Comparison of ENCODE assay signal across 1 cellular context in the genomic region with DNA sequence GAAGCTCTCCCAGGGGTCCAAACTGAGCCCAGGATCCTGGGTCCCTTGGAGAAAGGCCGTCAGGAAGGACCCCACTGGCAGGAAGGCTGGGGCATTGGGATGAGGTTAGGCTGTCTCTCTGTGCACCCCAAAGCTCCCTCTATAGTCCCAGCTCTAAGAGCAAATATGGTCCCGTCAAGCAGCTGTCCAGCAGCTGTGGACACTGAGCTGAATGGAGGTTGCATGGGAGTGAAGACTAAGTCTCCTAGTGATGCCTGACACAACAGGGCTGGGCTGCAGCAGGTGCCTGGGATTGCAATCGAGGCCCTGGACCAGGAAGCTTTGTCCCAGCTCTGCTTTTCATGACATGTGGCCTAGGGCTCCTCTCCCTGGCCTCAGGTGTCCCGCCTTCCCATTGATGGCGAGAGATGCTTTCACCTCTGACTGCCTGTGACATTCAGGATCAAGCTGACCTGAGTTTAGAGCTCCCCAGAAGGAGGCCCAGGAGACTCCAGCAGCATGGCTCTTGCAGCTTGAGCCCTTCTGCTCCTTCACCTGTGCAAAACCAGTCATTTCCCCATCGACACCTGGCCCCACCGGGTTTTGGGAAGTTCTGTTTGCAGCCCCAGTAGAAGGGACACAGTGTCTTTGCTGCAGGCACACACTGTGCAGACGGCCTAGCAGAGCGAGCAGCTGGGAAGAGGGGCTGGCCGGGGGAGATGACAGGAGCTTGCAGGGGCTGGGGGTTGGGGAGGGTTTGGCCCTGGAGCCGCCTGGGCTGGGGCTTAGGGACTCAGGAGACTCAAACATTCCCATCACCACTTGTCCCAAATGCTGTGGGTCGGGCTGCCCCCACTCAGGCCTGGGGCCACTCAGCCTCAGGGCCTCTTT.
TF ChIP-seq lines count a peak whose summit lies in the region.

No MANE protein-coding gene starts in this region.

TF ChIP-seq in K562, 482 proteins besides CTCF, POLR2A, EP300 and RAD21 (continued from another document):
- TF ChIP-seq, protein P1, sequence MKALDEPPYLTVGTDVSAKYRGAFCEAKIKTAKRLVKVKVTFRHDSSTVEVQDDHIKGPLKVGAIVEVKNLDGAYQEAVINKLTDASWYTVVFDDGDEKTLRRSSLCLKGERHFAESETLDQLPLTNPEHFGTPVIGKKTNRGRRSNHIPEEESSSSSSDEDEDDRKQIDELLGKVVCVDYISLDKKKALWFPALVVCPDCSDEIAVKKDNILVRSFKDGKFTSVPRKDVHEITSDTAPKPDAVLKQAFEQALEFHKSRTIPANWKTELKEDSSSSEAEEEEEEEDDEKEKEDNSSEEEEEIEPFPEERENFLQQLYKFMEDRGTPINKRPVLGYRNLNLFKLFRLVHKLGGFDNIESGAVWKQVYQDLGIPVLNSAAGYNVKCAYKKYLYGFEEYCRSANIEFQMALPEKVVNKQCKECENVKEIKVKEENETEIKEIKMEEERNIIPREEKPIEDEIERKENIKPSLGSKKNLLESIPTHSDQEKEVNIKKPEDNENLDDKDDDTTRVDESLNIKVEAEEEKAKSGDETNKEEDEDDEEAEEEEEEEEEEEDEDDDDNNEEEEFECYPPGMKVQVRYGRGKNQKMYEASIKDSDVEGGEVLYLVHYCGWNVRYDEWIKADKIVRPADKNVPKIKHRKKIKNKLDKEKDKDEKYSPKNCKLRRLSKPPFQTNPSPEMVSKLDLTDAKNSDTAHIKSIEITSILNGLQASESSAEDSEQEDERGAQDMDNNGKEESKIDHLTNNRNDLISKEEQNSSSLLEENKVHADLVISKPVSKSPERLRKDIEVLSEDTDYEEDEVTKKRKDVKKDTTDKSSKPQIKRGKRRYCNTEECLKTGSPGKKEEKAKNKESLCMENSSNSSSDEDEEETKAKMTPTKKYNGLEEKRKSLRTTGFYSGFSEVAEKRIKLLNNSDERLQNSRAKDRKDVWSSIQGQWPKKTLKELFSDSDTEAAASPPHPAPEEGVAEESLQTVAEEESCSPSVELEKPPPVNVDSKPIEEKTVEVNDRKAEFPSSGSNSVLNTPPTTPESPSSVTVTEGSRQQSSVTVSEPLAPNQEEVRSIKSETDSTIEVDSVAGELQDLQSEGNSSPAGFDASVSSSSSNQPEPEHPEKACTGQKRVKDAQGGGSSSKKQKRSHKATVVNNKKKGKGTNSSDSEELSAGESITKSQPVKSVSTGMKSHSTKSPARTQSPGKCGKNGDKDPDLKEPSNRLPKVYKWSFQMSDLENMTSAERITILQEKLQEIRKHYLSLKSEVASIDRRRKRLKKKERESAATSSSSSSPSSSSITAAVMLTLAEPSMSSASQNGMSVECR (CRISPR knock-in tag; IDR thresholded peaks at IDR 0.05) = no peak
- TF ChIP-seq IRF2 (CRISPR knock-in tag; IDR thresholded peaks at IDR 0.05) = 0 out of 2 replicates have a peak, but pooled peaks have one; percentile 46
- TF ChIP-seq NUFIP1 (IDR thresholded peaks at IDR 0.05; ENCODE audit: partially characterized antibody) = no peak
- TF ChIP-seq TAF1 (IDR thresholded peaks at IDR 0.05; ENCODE audit: control insufficient read depth, extremely low read depth, insufficient read depth, low read length, severe bottlenecking) = no peak
- TF ChIP-seq, protein P2, sequence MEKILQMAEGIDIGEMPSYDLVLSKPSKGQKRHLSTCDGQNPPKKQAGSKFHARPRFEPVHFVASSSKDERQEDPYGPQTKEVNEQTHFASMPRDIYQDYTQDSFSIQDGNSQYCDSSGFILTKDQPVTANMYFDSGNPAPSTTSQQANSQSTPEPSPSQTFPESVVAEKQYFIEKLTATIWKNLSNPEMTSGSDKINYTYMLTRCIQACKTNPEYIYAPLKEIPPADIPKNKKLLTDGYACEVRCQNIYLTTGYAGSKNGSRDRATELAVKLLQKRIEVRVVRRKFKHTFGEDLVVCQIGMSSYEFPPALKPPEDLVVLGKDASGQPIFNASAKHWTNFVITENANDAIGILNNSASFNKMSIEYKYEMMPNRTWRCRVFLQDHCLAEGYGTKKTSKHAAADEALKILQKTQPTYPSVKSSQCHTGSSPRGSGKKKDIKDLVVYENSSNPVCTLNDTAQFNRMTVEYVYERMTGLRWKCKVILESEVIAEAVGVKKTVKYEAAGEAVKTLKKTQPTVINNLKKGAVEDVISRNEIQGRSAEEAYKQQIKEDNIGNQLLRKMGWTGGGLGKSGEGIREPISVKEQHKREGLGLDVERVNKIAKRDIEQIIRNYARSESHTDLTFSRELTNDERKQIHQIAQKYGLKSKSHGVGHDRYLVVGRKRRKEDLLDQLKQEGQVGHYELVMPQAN (IDR thresholded peaks at IDR 0.05; ENCODE audit: borderline replicate concordance) = no peak
- TF ChIP-seq, protein P3, sequence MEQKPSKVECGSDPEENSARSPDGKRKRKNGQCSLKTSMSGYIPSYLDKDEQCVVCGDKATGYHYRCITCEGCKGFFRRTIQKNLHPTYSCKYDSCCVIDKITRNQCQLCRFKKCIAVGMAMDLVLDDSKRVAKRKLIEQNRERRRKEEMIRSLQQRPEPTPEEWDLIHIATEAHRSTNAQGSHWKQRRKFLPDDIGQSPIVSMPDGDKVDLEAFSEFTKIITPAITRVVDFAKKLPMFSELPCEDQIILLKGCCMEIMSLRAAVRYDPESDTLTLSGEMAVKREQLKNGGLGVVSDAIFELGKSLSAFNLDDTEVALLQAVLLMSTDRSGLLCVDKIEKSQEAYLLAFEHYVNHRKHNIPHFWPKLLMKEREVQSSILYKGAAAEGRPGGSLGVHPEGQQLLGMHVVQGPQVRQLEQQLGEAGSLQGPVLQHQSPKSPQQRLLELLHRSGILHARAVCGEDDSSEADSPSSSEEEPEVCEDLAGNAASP (IDR thresholded peaks at IDR 0.05) = no peak
- TF ChIP-seq, protein P4, sequence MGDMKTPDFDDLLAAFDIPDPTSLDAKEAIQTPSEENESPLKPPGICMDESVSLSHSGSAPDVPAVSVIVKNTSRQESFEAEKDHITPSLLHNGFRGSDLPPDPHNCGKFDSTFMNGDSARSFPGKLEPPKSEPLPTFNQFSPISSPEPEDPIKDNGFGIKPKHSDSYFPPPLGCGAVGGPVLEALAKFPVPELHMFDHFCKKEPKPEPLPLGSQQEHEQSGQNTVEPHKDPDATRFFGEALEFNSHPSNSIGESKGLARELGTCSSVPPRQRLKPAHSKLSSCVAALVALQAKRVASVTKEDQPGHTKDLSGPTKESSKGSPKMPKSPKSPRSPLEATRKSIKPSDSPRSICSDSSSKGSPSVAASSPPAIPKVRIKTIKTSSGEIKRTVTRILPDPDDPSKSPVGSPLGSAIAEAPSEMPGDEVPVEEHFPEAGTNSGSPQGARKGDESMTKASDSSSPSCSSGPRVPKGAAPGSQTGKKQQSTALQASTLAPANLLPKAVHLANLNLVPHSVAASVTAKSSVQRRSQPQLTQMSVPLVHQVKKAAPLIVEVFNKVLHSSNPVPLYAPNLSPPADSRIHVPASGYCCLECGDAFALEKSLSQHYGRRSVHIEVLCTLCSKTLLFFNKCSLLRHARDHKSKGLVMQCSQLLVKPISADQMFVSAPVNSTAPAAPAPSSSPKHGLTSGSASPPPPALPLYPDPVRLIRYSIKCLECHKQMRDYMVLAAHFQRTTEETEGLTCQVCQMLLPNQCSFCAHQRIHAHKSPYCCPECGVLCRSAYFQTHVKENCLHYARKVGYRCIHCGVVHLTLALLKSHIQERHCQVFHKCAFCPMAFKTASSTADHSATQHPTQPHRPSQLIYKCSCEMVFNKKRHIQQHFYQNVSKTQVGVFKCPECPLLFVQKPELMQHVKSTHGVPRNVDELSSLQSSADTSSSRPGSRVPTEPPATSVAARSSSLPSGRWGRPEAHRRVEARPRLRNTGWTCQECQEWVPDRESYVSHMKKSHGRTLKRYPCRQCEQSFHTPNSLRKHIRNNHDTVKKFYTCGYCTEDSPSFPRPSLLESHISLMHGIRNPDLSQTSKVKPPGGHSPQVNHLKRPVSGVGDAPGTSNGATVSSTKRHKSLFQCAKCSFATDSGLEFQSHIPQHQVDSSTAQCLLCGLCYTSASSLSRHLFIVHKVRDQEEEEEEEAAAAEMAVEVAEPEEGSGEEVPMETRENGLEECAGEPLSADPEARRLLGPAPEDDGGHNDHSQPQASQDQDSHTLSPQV (IDR thresholded peaks at IDR 0.05) = no peak
- no peak for TF ChIP-seq CXXC5 (CRISPR knock-in tag; IDR thresholded peaks at IDR 0.05)
TF ChIP-seq in K562: peak in this region for 1.
